ENCODE assay signal across 40 cellular contexts in the genomic region with DNA sequence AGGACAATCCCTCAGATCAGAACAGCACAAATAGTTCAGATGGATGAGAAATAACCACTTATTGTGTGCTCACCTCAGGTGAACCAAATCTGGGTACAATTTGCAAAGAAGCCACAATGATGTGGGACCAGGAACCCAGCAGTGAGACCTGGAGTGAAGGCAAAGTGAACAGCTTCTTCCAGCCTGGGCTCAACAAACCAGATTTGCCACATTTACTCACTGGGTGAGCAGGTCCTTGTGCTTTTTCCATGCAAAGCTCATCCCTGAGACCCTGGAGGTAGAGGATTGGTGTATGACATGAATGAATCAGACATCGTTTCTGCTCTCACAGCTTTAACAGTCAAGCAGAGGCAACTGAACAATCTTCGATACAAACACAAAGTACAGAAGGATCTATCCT. TPM values are rescaled to one million over a fixed set of nuclear protein-coding genes. Genes with fewer than 3 reads are reported as not detected.
"Had no signal": no experiment of that assay in that cellular context is flagged by ENCODE, and none has a peak within 500 bp of the region (broad histone marks: within the 10 kb centered on the region; RNA-seq: fewer than 3 reads in every experiment).

No MANE protein-coding gene starts in this region.

- H3K9me3 Mint-ChIP-seq: activated naive CD4-positive, alpha-beta T cell treated with anti-CD3 and anti-CD28 coated beads, Interleukin-2, amount 10 ng/mL, durations not matched to agents 7 days and 5 days; activated naive CD4-positive, alpha-beta T cell treated with anti-CD3 and anti-CD28 coated beads, Interleukin-2, amount 50 U/mL, for 24 hours; activated naive CD8-positive, alpha-beta T cell treated with anti-CD3 and anti-CD28 coated beads, Interleukin-2, amount 10 ng/mL, durations not matched to agents 7 days and 5 days; activated naive CD8-positive, alpha-beta T cell treated with anti-CD3 and anti-CD28 coated beads, Interleukin-2, amount 50 U/mL, for 24 hours; activated T-cell treated with anti-CD3 and anti-CD28 coated beads, Interleukin-2, amount 50 U/mL, for 4 hours; activated T-cell treated with anti-CD3 and anti-CD28 coated beads, Interleukin-2, amount 50 U/mL, for 72 hours; activated T-helper 2 cell treated with anti-CD3 and anti-CD28 coated beads, Interferon-gamma antibody, Interleukin-2, Interleukin-4, amounts not matched to agents 10 μg/mL and 5 μg/mL and 100 μg/mL, durations not matched to agents 14 hours and 24 hours and 36 hours; central memory CD8-positive, alpha-beta T cell had no signal

- DNase-seq: activated effector memory CD4-positive, alpha-beta T cell treated with anti-CD3 and anti-CD28 coated beads, Interleukin-2, amount 50 U/mL, for 16 hours; activated effector memory CD4-positive, alpha-beta T cell treated with Interleukin-2 at 50 U/mL for 16 hours; activated gamma-delta T cell; activated gamma-delta T cell treated with Interleukin-2 at 50 U/mL for 16 hours; activated naive CD4-positive, alpha-beta T cell; activated naive CD4-positive, alpha-beta T cell treated with anti-CD3 and anti-CD28 coated beads for 36 hours; activated naive CD4-positive, alpha-beta T cell treated with anti-CD3 and anti-CD28 coated beads, Interleukin-2, amount 10 ng/mL, durations not matched to agents 7 days and 5 days; activated naive CD4-positive, alpha-beta T cell treated with anti-CD3 and anti-CD28 coated beads, Interleukin-2, amount 50 U/mL, for 16 hours; activated naive CD4-positive, alpha-beta T cell treated with Interleukin-2 at 50 U/mL for 16 hours; activated naive CD8-positive, alpha-beta T cell treated with anti-CD3 and anti-CD28 coated beads for 36 hours; activated naive CD8-positive, alpha-beta T cell treated with anti-CD3 and anti-CD28 coated beads, Interleukin-2, amount 10 ng/mL, durations not matched to agents 7 days and 5 days; activated naive CD8-positive, alpha-beta T cell treated with anti-CD3 and anti-CD28 coated beads, Interleukin-2, amount 50 U/mL, for 24 hours; activated T-cell treated with anti-CD3 and anti-CD28 coated beads for 4 hours; activated T-cell treated with anti-CD3 and anti-CD28 coated beads, Interleukin-2, amount 50 U/mL, for 1 hour; activated T-cell treated with anti-CD3 and anti-CD28 coated beads, Interleukin-2, amount 50 U/mL, for 24 hours; activated T-cell treated with anti-CD3 and anti-CD28 coated beads, Interleukin-2, amount 50 U/mL, for 4 hours; activated T-cell treated with anti-CD3 and anti-CD28 coated beads, Interleukin-2, amount 50 U/mL, for 48 hours; activated T-cell treated with anti-CD3 and anti-CD28 coated beads, Interleukin-2, amount 50 U/mL, for 72 hours; adrenal gland; amniotic stem cell; amygdala; anterior cingulate cortex; aorta; body of pancreas; brain microvascular endothelial cell; caudate nucleus; central memory CD4-positive, alpha-beta T cell; cerebellar nuclear complex had no signal

- ATAC-seq: activated naive CD4-positive, alpha-beta T cell treated with anti-CD3 and anti-CD28 coated beads, Interleukin-2, amount 50 U/mL, for 72 hours; activated naive CD8-positive, alpha-beta T cell treated with anti-CD3 and anti-CD28 coated beads, Interleukin-2, amount 50 U/mL, for 24 hours; activated T-cell treated with anti-CD3 and anti-CD28 coated beads, Interleukin-2, amount 50 U/mL, for 4 hours; activated T-cell treated with anti-CD3 and anti-CD28 coated beads, Interleukin-2, amount 50 U/mL, for 72 hours; activated T-helper 17 cell treated with anti-CD3 and anti-CD28 coated beads, Interleukin-2, amount 50 U/mL, for 72 hours; body of pancreas had no signal

- H3K36me3 ChIP-seq: adrenal gland, ascending aorta, brain microvascular endothelial cell, breast epithelium, cardiac muscle cell had no signal

- H3K27ac ChIP-seq: adrenal gland, ascending aorta, body of pancreas, brain microvascular endothelial cell, breast epithelium, cardiac muscle cell had no signal

- H3K4me1 Mint-ChIP-seq: activated naive CD4-positive, alpha-beta T cell treated with anti-CD3 and anti-CD28 coated beads, Interleukin-2, amount 10 ng/mL, durations not matched to agents 7 days and 5 days; activated naive CD4-positive, alpha-beta T cell treated with anti-CD3 and anti-CD28 coated beads, Interleukin-2, amount 50 U/mL, for 24 hours; activated naive CD8-positive, alpha-beta T cell treated with anti-CD3 and anti-CD28 coated beads for 36 hours; activated naive CD8-positive, alpha-beta T cell treated with anti-CD3 and anti-CD28 coated beads, Interleukin-2, amount 10 ng/mL, durations not matched to agents 7 days and 5 days; activated naive CD8-positive, alpha-beta T cell treated with anti-CD3 and anti-CD28 coated beads, Interleukin-2, amount 50 U/mL, for 24 hours; activated T-helper 17 cell treated with anti-CD3 and anti-CD28 coated beads, Interleukin-2, amount 50 U/mL, for 72 hours; central memory CD8-positive, alpha-beta T cell had no signal

- H3K27me3 Mint-ChIP-seq: activated naive CD4-positive, alpha-beta T cell treated with anti-CD3 and anti-CD28 coated beads, Interleukin-2, amount 10 ng/mL, durations not matched to agents 7 days and 5 days; activated naive CD4-positive, alpha-beta T cell treated with anti-CD3 and anti-CD28 coated beads, Interleukin-2, amount 50 U/mL, for 24 hours; activated naive CD8-positive, alpha-beta T cell; activated naive CD8-positive, alpha-beta T cell treated with anti-CD3 and anti-CD28 coated beads for 36 hours; activated naive CD8-positive, alpha-beta T cell treated with anti-CD3 and anti-CD28 coated beads, Interleukin-2, amount 10 ng/mL, durations not matched to agents 7 days and 5 days; activated naive CD8-positive, alpha-beta T cell treated with anti-CD3 and anti-CD28 coated beads, Interleukin-2, amount 50 U/mL, for 24 hours; activated T-cell treated with anti-CD3 and anti-CD28 coated beads, Interleukin-2, amount 50 U/mL, for 24 hours; brain had no signal

- H3K27ac Mint-ChIP-seq: activated naive CD4-positive, alpha-beta T cell treated with anti-CD3 and anti-CD28 coated beads for 36 hours; activated naive CD4-positive, alpha-beta T cell treated with anti-CD3 and anti-CD28 coated beads, Interleukin-2, amount 10 ng/mL, durations not matched to agents 7 days and 5 days; activated naive CD4-positive, alpha-beta T cell treated with anti-CD3 and anti-CD28 coated beads, Interleukin-2, amount 50 U/mL, for 24 hours; activated naive CD4-positive, alpha-beta T cell treated with anti-CD3 and anti-CD28 coated beads, Interleukin-2, amount 50 U/mL, for 72 hours; activated naive CD8-positive, alpha-beta T cell; activated naive CD8-positive, alpha-beta T cell treated with anti-CD3 and anti-CD28 coated beads for 36 hours; activated naive CD8-positive, alpha-beta T cell treated with anti-CD3 and anti-CD28 coated beads, Interleukin-2, amount 10 ng/mL, durations not matched to agents 7 days and 5 days; activated naive CD8-positive, alpha-beta T cell treated with anti-CD3 and anti-CD28 coated beads, Interleukin-2, amount 50 U/mL, for 24 hours; activated T-cell treated with anti-CD3 and anti-CD28 coated beads, Interleukin-2, amount 50 U/mL, for 24 hours; activated T-cell treated with anti-CD3 and anti-CD28 coated beads, Interleukin-2, amount 50 U/mL, for 72 hours; activated T-helper 1 cell treated with anti-CD3 and anti-CD28 coated beads, Interleukin-12 subunit alpha, Interleukin-12 subunit beta, Interleukin-2, Interleukin-4 antibody, amounts not matched to agents 30 ng/mL and 10 ng/mL and 1 ng/mL, durations not matched to agents 14 hours and 24 hours and 36 hours; activated T-helper 17 cell treated with anti-CD3 and anti-CD28 coated beads, Interleukin-2, amount 50 U/mL, for 72 hours; activated T-helper 2 cell treated with anti-CD3 and anti-CD28 coated beads, Interferon-gamma antibody, Interleukin-2, Interleukin-4, amounts not matched to agents 10 μg/mL and 5 μg/mL and 100 μg/mL, durations not matched to agents 14 hours and 24 hours and 36 hours; brain had no signal

- H3K27me3 ChIP-seq: adrenal gland, ascending aorta, body of pancreas, brain microvascular endothelial cell, breast epithelium, cardiac muscle cell had no signal

- H3K36me3 Mint-ChIP-seq: activated naive CD4-positive, alpha-beta T cell treated with anti-CD3 and anti-CD28 coated beads, Interleukin-2, amount 10 ng/mL, durations not matched to agents 7 days and 5 days; activated naive CD4-positive, alpha-beta T cell treated with anti-CD3 and anti-CD28 coated beads, Interleukin-2, amount 50 U/mL, for 24 hours; activated naive CD4-positive, alpha-beta T cell treated with anti-CD3 and anti-CD28 coated beads, Interleukin-2, amount 50 U/mL, for 72 hours; activated naive CD8-positive, alpha-beta T cell; activated naive CD8-positive, alpha-beta T cell treated with anti-CD3 and anti-CD28 coated beads for 36 hours; activated naive CD8-positive, alpha-beta T cell treated with anti-CD3 and anti-CD28 coated beads, Interleukin-2, amount 10 ng/mL, durations not matched to agents 7 days and 5 days; brain had no signal

- H3K4me3 Mint-ChIP-seq: activated naive CD4-positive, alpha-beta T cell treated with anti-CD3 and anti-CD28 coated beads for 36 hours; activated naive CD4-positive, alpha-beta T cell treated with anti-CD3 and anti-CD28 coated beads, Interleukin-2, amount 10 ng/mL, durations not matched to agents 7 days and 5 days; activated naive CD4-positive, alpha-beta T cell treated with anti-CD3 and anti-CD28 coated beads, Interleukin-2, amount 50 U/mL, for 24 hours; activated naive CD8-positive, alpha-beta T cell; activated naive CD8-positive, alpha-beta T cell treated with anti-CD3 and anti-CD28 coated beads for 36 hours; activated naive CD8-positive, alpha-beta T cell treated with anti-CD3 and anti-CD28 coated beads, Interleukin-2, amount 10 ng/mL, durations not matched to agents 7 days and 5 days; activated naive CD8-positive, alpha-beta T cell treated with anti-CD3 and anti-CD28 coated beads, Interleukin-2, amount 50 U/mL, for 24 hours; activated T-cell treated with anti-CD3 and anti-CD28 coated beads, Interleukin-2, amount 50 U/mL, for 24 hours; activated T-cell treated with anti-CD3 and anti-CD28 coated beads, Interleukin-2, amount 50 U/mL, for 4 hours; activated T-cell treated with anti-CD3 and anti-CD28 coated beads, Interleukin-2, amount 50 U/mL, for 72 hours; activated T-helper 1 cell treated with anti-CD3 and anti-CD28 coated beads, Interleukin-12 subunit alpha, Interleukin-12 subunit beta, Interleukin-2, Interleukin-4 antibody, amounts not matched to agents 30 ng/mL and 10 ng/mL and 1 ng/mL, durations not matched to agents 14 hours and 24 hours and 36 hours; activated T-helper 17 cell treated with anti-CD3 and anti-CD28 coated beads, Interleukin-2, amount 50 U/mL, for 72 hours; brain; central memory CD8-positive, alpha-beta T cell had no signal

- H3K9me3 ChIP-seq: adrenal gland, ascending aorta, body of pancreas, breast epithelium had no signal

- H3K4me3 ChIP-seq: adrenal gland, ascending aorta, body of pancreas, breast epithelium, cardiac muscle cell had no signal

- H3K4me1 ChIP-seq: adrenal gland, ascending aorta, body of pancreas, breast epithelium had no signal

RNA-seq across cellular contexts. Expression of a gene that starts 29.1 kb away (rescaled TPM):
- total RNA-seq: activated naive CD4-positive, alpha-beta T cell treated with anti-CD3 and anti-CD28 coated beads for 36 hours; activated naive CD4-positive, alpha-beta T cell treated with anti-CD3 and anti-CD28 coated beads, Interleukin-2, amount 50 U/mL, for 72 hours; activated naive CD8-positive, alpha-beta T cell treated with anti-CD3 and anti-CD28 coated beads for 36 hours; activated naive CD8-positive, alpha-beta T cell treated with anti-CD3 and anti-CD28 coated beads, Interleukin-2, amount 10 ng/mL, durations not matched to agents 7 days and 5 days; activated T-cell treated with anti-CD3 and anti-CD28 coated beads, Interleukin-2, amount 50 U/mL, for 4 hours; activated T-cell treated with anti-CD3 and anti-CD28 coated beads, Interleukin-2, amount 50 U/mL, for 72 hours; activated T-helper 1 cell treated with anti-CD3 and anti-CD28 coated beads, Interleukin-12 subunit alpha, Interleukin-12 subunit beta, Interleukin-2, Interleukin-4 antibody, amounts not matched to agents 30 ng/mL and 10 ng/mL and 1 ng/mL, durations not matched to agents 14 hours and 24 hours and 36 hours; activated T-helper 17 cell treated with anti-CD3 and anti-CD28 coated beads, Interleukin-2, amount 50 U/mL, for 72 hours; activated T-helper 2 cell treated with anti-CD3 and anti-CD28 coated beads, Interferon-gamma antibody, Interleukin-2, Interleukin-4, amounts not matched to agents 10 μg/mL and 5 μg/mL and 100 μg/mL, durations not matched to agents 14 hours and 24 hours and 36 hours; bronchial epithelial cell had no signal
